ENCODE assay signal across 8 cellular contexts in genomic region chr13:95641961-95642621, GRCh38. TPM values are rescaled to one million over a fixed set of nuclear protein-coding genes. Genes with fewer than 3 reads are reported as not detected.
DNase-seq lines count a peak whose midpoint lies in the region; ATAC-seq and TF ChIP-seq lines count a peak whose summit lies in the region.

No MANE protein-coding gene starts in this region.

- H3K27ac ChIP-seq in VCaP: peak overlapping the region; percentile 10; the same call in 1 of the 2 replicates
- no peak overlapping the region for H3K27ac ChIP-seq in prostate gland

- no peaks in the 10 kb centered on the region for H3K9me3 Mint-ChIP-seq in activated naive CD4-positive, alpha-beta T cell treated with anti-CD3 and anti-CD28 coated beads for 36 hours

- no peaks in the 10 kb centered on the region for H3K36me3 ChIP-seq in prostate gland

- DNase-seq in ELF-1 (ENCODE audit: low read depth, low spot score): peak; percentile 78
- DNase-seq in Right ventricle myocardium superior: peak; percentile 74
- DNase-seq in prostate gland (ENCODE audit: low spot score): no peak
- DNase-seq in activated naive CD4-positive, alpha-beta T cell treated with anti-CD3 and anti-CD28 coated beads for 36 hours: no peak
- no peak for DNase-seq in globus pallidus (ENCODE audit: low spot score)

- WGBS in prostate gland: 6% methylated on average over 41 of the region's 41 CpGs

- CTCF ChIA-PET in activated naive CD4-positive, alpha-beta T cell treated with anti-CD3 and anti-CD28 coated beads for 36 hours (lab: Charles Lee): no interaction called here

- ATAC-seq in Right ventricle myocardium superior (ENCODE audit: poor library complexity): peak; percentile 78
- no peak for ATAC-seq in HG03432 (IDR thresholded peaks at IDR 0.05; ENCODE audit: unreplicated experiment)
- ATAC-seq in GM18873 (IDR thresholded peaks at IDR 0.05; ENCODE audit: low FRiP score, unreplicated experiment): no peak

- H3K4me1 Mint-ChIP-seq in activated naive CD4-positive, alpha-beta T cell treated with anti-CD3 and anti-CD28 coated beads for 36 hours (ENCODE audit: low read depth): peaks cover 7% of the 10 kb centered on the region

- peak overlapping the region; percentile 20 to 28 for H3K4me3 ChIP-seq in prostate gland

- no peaks in the 10 kb centered on the region for H3K36me3 Mint-ChIP-seq in activated naive CD4-positive, alpha-beta T cell treated with anti-CD3 and anti-CD28 coated beads for 36 hours (ENCODE audit: low read depth)

- H3K4me1 ChIP-seq in prostate gland (replicated peaks): no peaks in the 10 kb centered on the region

- TF ChIP-seq CTCF in VCaP (conservative IDR thresholded peaks at IDR 0.05): no peak
- no peak for TF ChIP-seq CTCF in prostate gland (IDR thresholded peaks at IDR 0.05)

- H3K27me3 ChIP-seq in prostate gland (replicated peaks; ENCODE audit: insufficient read depth): peaks cover 2% of the 10 kb centered on the region

- intact Hi-C loops in Right ventricle myocardium superior (cut with DNase I): no loop called here
- intact Hi-C loops in prostate gland (cut with DNase I): no loop called here
- intact Hi-C loops in activated naive CD4-positive, alpha-beta T cell treated with anti-CD3 and anti-CD28 coated beads for 36 hours (cut with micrococcal nuclease): no loop called here

- no peak overlapping the region for H3K27ac Mint-ChIP-seq in activated naive CD4-positive, alpha-beta T cell treated with anti-CD3 and anti-CD28 coated beads for 36 hours

- H3K4me3 Mint-ChIP-seq in activated naive CD4-positive, alpha-beta T cell treated with anti-CD3 and anti-CD28 coated beads for 36 hours: no peak overlapping the region

- no peak for TF ChIP-seq POLR2A in prostate gland (IDR thresholded peaks at IDR 0.05)

- H3K27me3 Mint-ChIP-seq in activated naive CD4-positive, alpha-beta T cell treated with anti-CD3 and anti-CD28 coated beads for 36 hours (ENCODE audit: low read depth): peaks cover 39% of the 10 kb centered on the region

- H3K9me3 ChIP-seq in prostate gland: no peaks in the 10 kb centered on the region

RNA-seq across cellular contexts. Expression of gene DZIP1, which starts 2.4 kb away (rescaled TPM):
- total RNA-seq in Right ventricle myocardium superior (3.9 TPM), prostate gland (10 to 100 TPM in 1 of 2 donors, 1 to 10 TPM in 1; 6.4 to 19.0 TPM)
- under 1 TPM; 0.15 to 0.41 TPM for total RNA-seq in activated naive CD4-positive, alpha-beta T cell treated with anti-CD3 and anti-CD28 coated beads for 36 hours

RNA-seq across cellular contexts. Expression of gene DNAJC3, which starts 34.8 kb away (rescaled TPM):
- total RNA-seq in Right ventricle myocardium superior (26.2 TPM), prostate gland (100 to 1,000 TPM in 1 of 2 donors, 10 to 100 TPM in 1; 44.7 to 106 TPM)
- total RNA-seq in activated naive CD4-positive, alpha-beta T cell treated with anti-CD3 and anti-CD28 coated beads for 36 hours: 10 to 100 TPM; 13.8 to 14.0 TPM

Comparison
In these comparisons a context has a peak if more than half of its experiments do, and no peak if none do; other contexts are left out.
1. DNase-seq: peak in ELF-1 (single experiment) and Right ventricle myocardium superior (single experiment); none in prostate gland (single experiment), activated naive CD4-positive, alpha-beta T cell treated with anti-CD3 and anti-CD28 coated beads for 36 hours (single experiment) and globus pallidus (single experiment).